Comparison of ENCODE assay signal across 25 cellular contexts in genomic region chr20:57193094-57193493, GRCh38.
"Had no signal": no experiment of that assay in that cellular context is flagged by ENCODE, and none has a peak within 500 bp of the region (broad histone marks: within the 10 kb centered on the region; RNA-seq: fewer than 3 reads in every experiment).

No MANE protein-coding gene starts in this region.

- H3K4me3 ChIP-seq: coronary artery, esophagus muscularis mucosa, gastroesophageal sphincter, heart right ventricle, lung, prostate gland, right atrium auricular region, sigmoid colon, testis, tibial artery, upper lobe of left lung, uterus had no signal

- H3K36me3 ChIP-seq: esophagus muscularis mucosa, gastroesophageal sphincter, heart right ventricle, prostate gland, right atrium auricular region, sigmoid colon, tibial artery, upper lobe of left lung, uterus had no signal

- H3K4me1 ChIP-seq: esophagus muscularis mucosa, foreskin keratinocyte, gastroesophageal sphincter, heart right ventricle, parathyroid adenoma, prostate gland, right atrium auricular region, sigmoid colon, testis, tibial artery, upper lobe of left lung, uterus had no signal

- FAIRE-seq: endothelial cell of umbilical vein, islet of Langerhans had no signal

- H3K9ac ChIP-seq: parathyroid adenoma had no signal

- H3K9me3 ChIP-seq: esophagus muscularis mucosa, gastroesophageal sphincter, heart right ventricle, prostate gland, right atrium auricular region, sigmoid colon, testis, tibial artery, upper lobe of left lung, uterus had no signal

- H3K27ac ChIP-seq: coronary artery, esophagus muscularis mucosa, foreskin keratinocyte, gastroesophageal sphincter, heart right ventricle, parathyroid adenoma, prostate gland, right atrium auricular region, sigmoid colon, testis, tibial artery, upper lobe of left lung, uterus had no signal

- H3K27me3 ChIP-seq: right atrium auricular region, testis, upper lobe of left lung, uterus had no signal

- DNase-seq: dermis blood vessel endothelial cell; effector memory CD4-positive, alpha-beta T cell; foreskin keratinocyte; glutamatergic neuron; heart right ventricle; hippocampal formation; kidney glomerular epithelial cell; natural killer cell; sigmoid colon; stimulated activated CD4-positive, alpha-beta T cell treated with anti-CD3 and anti-CD28 coated beads, Interleukin-4, amount 100 ng/mL, for 4 hours; stimulated activated naive CD8-positive, alpha-beta T cell treated with anti-CD3 and anti-CD28 coated beads, Interleukin-15, Interleukin-2, amounts not matched to agents 100 U/mL and 50 U/mL, for 24 hours; substantia nigra; testis; tibial artery; upper lobe of left lung; uterus had no signal
